In genomic region chr9:99143661-99144060, GRCh38 we compare ENCODE assay signal across 19 cellular contexts. TPM values are rescaled to one million over a fixed set of nuclear protein-coding genes. Genes with fewer than 3 reads are reported as not detected.
A peak's percentile ranks its signal among the peaks of the same experiment; 100 is the strongest.
DNase-seq lines count a peak whose midpoint lies in the region; ATAC-seq, FAIRE-seq and TF ChIP-seq lines count a peak whose summit lies in the region.
"Had no signal": no experiment of that assay in that cellular context is flagged by ENCODE, and none has a peak within 500 bp of the region (broad histone marks: within the 10 kb centered on the region; RNA-seq: fewer than 3 reads in every experiment).

No MANE protein-coding gene starts in this region.

- peaks cover 0 to 90% of the 10 kb centered on the region in 2 donors for H3K36me3 ChIP-seq in left lung

- ATAC-seq in HG02981 (IDR thresholded peaks at IDR 0.05; ENCODE audit: unreplicated experiment): no peak
- no peak for ATAC-seq in left lung
- ATAC-seq: CD8-positive, alpha-beta T cell had no signal

- peak; percentile 41 for FAIRE-seq in H54 (lab: Jason Lieb, UNC)
- FAIRE-seq: D721Med had no signal

- peak; percentile 18 for DNase-seq in COLO829 (ENCODE audit: low spot score)
- DNase-seq in H54 (ENCODE audit: insufficient read length, low spot score): no peak
- DNase-seq in RKO (ENCODE audit: low spot score): peak; percentile 38
- DNase-seq in foreskin melanocyte: peak; percentile 82
- no peak for DNase-seq in cardiac septum (ENCODE audit: low spot score)
- DNase-seq in AG08395 (ENCODE audit: low spot score): no peak
- DNase-seq in left lung: no peak
- DNase-seq: CD8-positive, alpha-beta T cell; H9; KG1; NCI-H1417 treated with DMSO at 0.1 percent for 48 hours; NCI-H1930; NCI-H226; NCI-H524 treated with DMSO at 0.1 percent for 48 hours; SW 1271 had no signal

- intact Hi-C loops in cardiac septum (cut with DNase I): loop anchor here (5.0 kb wide), 2 partner anchors 126 to 141 kb away; no protein-coding TSS in a partner anchor
- intact Hi-C loops in left lung (cut with DNase I): no loop called here

- TF ChIP-seq CTCF in left lung (IDR thresholded peaks at IDR 0.05): no peak

- H3K4me1 ChIP-seq in left lung: peaks cover 0 to 10% of the 10 kb centered on the region in 2 donors
- H3K4me1 ChIP-seq: SJSA1 had no signal

- no peaks in the 10 kb centered on the region for H3K27me3 ChIP-seq in left lung
- H3K27me3 ChIP-seq: BLaER1 treated with 17β-estradiol and CSF1 and Interleukin-3, amounts not matched to agents 10 nM and 100 nM; SJSA1 had no signal

- H3K27ac ChIP-seq in left lung: no peak overlapping the region
- H3K27ac ChIP-seq: BLaER1 treated with 17β-estradiol and CSF1 and Interleukin-3, amounts not matched to agents 10 nM and 100 nM; SJSA1 had no signal

- H3K4me3 ChIP-seq in left lung: no peak overlapping the region
- H3K4me3 ChIP-seq: BLaER1 treated with 17β-estradiol and CSF1 and Interleukin-3, amounts not matched to agents 10 nM and 100 nM; SJSA1 had no signal

- TF ChIP-seq POLR2A in H54 (IDR thresholded peaks at IDR 0.05; ENCODE audit: low read depth, low read length): no peak

- H3K9me3 ChIP-seq in left lung: no peaks in the 10 kb centered on the region
- H3K9me3 ChIP-seq: BLaER1 treated with 17β-estradiol and CSF1 and Interleukin-3, amounts not matched to agents 10 nM and 100 nM; SJSA1 had no signal

RNA-seq across cellular contexts. Expression of gene TGFBR1, which starts 38.7 kb away (rescaled TPM):
- 21.8 TPM for total RNA-seq in cardiac septum
- total RNA-seq in left lung: 10 to 100 TPM; 60.9 to 74.1 TPM

Comparison
In these comparisons a context has a peak if more than half of its experiments do, and no peak if none do; other contexts are left out.
1. DNase-seq: peak in COLO829 (single experiment), RKO (single experiment) and foreskin melanocyte (single experiment); none in H54 (single experiment), cardiac septum (single experiment), AG08395 (single experiment) and left lung (0 of 2).